ENCODE assay signal across 9 cellular contexts in genomic region chr5:10440367-10440990, GRCh38. TPM values are rescaled to one million over a fixed set of nuclear protein-coding genes. Genes with fewer than 3 reads are reported as not detected.
DNase-seq lines count a peak whose midpoint lies in the region; ATAC-seq, FAIRE-seq and TF ChIP-seq lines count a peak whose summit lies in the region.
"Had no signal": no experiment of that assay in that cellular context is flagged by ENCODE, and none has a peak within 500 bp of the region (broad histone marks: within the 10 kb centered on the region; RNA-seq: fewer than 3 reads in every experiment).

No MANE protein-coding gene starts in this region.

- no peak overlapping the region for H3K27ac ChIP-seq in ACC112 (ENCODE audit: low read depth, low read length)
- no peak overlapping the region for H3K27ac ChIP-seq in HCT116 (ENCODE audit: low read depth, low read length)

- POLR2A ChIA-PET in HCT116 (lab: Charles Lee): no interaction called here
- POLR2A ChIA-PET in MCF 10A (lab: Yijun Ruan, JAX): interaction anchor here (1.2 to 1.8 kb wide), 2 partner anchors 13 to 73 kb away, joined by 3 to 5 read pairs; no protein-coding TSS in a partner anchor

- BruUV-seq in HCT116 (replicated peaks; lab: Mats Ljungman, UMichigan) (no TSS peak), MCF 10A (replicated peaks; lab: Mats Ljungman, UMichigan) (no TSS peak)

- CTCF ChIA-PET in HCT116 (lab: Charles Lee): interaction anchor here (0.9 to 1.8 kb wide), 3 partner anchors 157 to 187 kb away, joined by 3 to 5 read pairs (median 4); no protein-coding TSS in a partner anchor
- CTCF ChIA-PET in MCF 10A (lab: Yijun Ruan, JAX): interaction anchor here (0.7 kb wide), 1 partner anchor 14 kb away, joined by 3 read pairs; no protein-coding TSS in a partner anchor

- H3K36me3 ChIP-seq in ACC112 (ENCODE audit: insufficient read depth, low read length) (peaks cover 5% of the 10 kb centered on the region; the same call in 1 of the 2 replicates), HCT116 (ENCODE audit: control insufficient read depth in 1 of 2, insufficient read depth in 2 of 2, low read length in 2 of 2) (0 out of 4 replicates have a peak, but pooled peaks cover 5 to 10% of the 10 kb centered on the region in 2 experiments)

- H3K4me3 ChIP-seq in ACC112 (ENCODE audit: low read depth, low read length): peak overlapping the region; percentile 69
- peak overlapping the region in 1 of 2 experiments; percentile 71; a peak in 2 of 4 replicates for H3K4me3 ChIP-seq in HCT116 (replicated peaks in 1 of 2; ENCODE audit: low read depth in 1 of 2, low read length in 2 of 2)

- no peaks in the 10 kb centered on the region for H3K4me1 ChIP-seq in ACC112 (ENCODE audit: control insufficient read depth, insufficient read depth, low read length, unreplicated experiment)
- peaks cover 3 to 17% of the 10 kb centered on the region in 2 experiments; a peak in 3 of 4 replicates for H3K4me1 ChIP-seq in HCT116 (ENCODE audit: control insufficient read depth in 1 of 2, insufficient read depth in 2 of 2, low read length in 2 of 2)

- H2AFZ ChIP-seq in ACC112 (ENCODE audit: low read length, unreplicated experiment) (no peak overlapping the region), HCT116 (ENCODE audit: low read depth, low read length, poor library complexity, severe bottlenecking) (no peak overlapping the region)

- H3K9ac ChIP-seq in HCT116 (ENCODE audit: low read length): peak overlapping the region; percentile 68; the same call in 1 of the 2 replicates

- TF ChIP-seq RAD21 in HCT116 (IDR thresholded peaks at IDR 0.05; ENCODE audit: low read depth): peak; percentile 23; the same call in 1 of the 2 replicates

- RAD21 ChIA-PET in HCT116 (lab: Charles Lee; ENCODE audit: low non-redundant PET in 1 of 2, low total read pairs in 2 of 2, uncharacterized antibody in 2 of 2, unreplicated experiment in 2 of 2): no interaction called here

- FAIRE-seq in D721Med (lab: Jason Lieb, UNC): no peak

- no peaks in the 10 kb centered on the region for H3K79me2 ChIP-seq in ACC112 (ENCODE audit: control insufficient read depth, insufficient read depth, low read length, unreplicated experiment)
- H3K79me2 ChIP-seq in HCT116 (ENCODE audit: insufficient read depth, low read length): no peaks in the 10 kb centered on the region

- H3K4me2 ChIP-seq in HCT116 (ENCODE audit: low read length): peak overlapping the region; percentile 99

- no peaks in the 10 kb centered on the region for H3K9me3 Mint-ChIP-seq in MCF 10A (ENCODE audit: unreplicated experiment)
- H3K9me3 Mint-ChIP-seq in naive B cell: no peaks in the 10 kb centered on the region

- intact Hi-C loops in HCT116 (cut with micrococcal nuclease): no loop called here
- intact Hi-C loops in MCF 10A (cut with micrococcal nuclease): loop anchor here (5.0 kb wide), 1 partner anchor 158 kb away; no protein-coding TSS in a partner anchor

- H3K4me3 Mint-ChIP-seq in MCF 10A (ENCODE audit: unreplicated experiment) (peak overlapping the region; percentile 74), naive B cell (peak overlapping the region in 6 of 8 donors; percentile 80 to 90 (median 88))

- H3K9me2 ChIP-seq in HCT116 (ENCODE audit: insufficient read depth): no peaks in the 10 kb centered on the region

- DNase-seq in HCT116 (ENCODE audit: low read depth, low spot score) (no peak), MCF 10A (ENCODE audit: unreplicated experiment) (no peak), naive B cell (no peak), foreskin melanocyte (no peak), DMS53 (lab: John Stamatoyannopoulos, UW) (no peak), D721Med (ENCODE audit: insufficient read length, low spot score) (no peak), middle frontal gyrus (ENCODE audit: extremely low spot score, low spot score) (no peak)
- DNase-seq: DMS 273 treated with DMSO at 0.1 percent for 48 hours had no signal

- no peaks in the 10 kb centered on the region for H4K20me1 ChIP-seq in HCT116 (ENCODE audit: insufficient read depth)

- H3K36me3 Mint-ChIP-seq in MCF 10A (ENCODE audit: insufficient read depth, unreplicated experiment) (peaks cover 25% of the 10 kb centered on the region), naive B cell (no peaks in the 10 kb centered on the region)

- TF ChIP-seq POLR2A in HCT116 (IDR thresholded peaks at IDR 0.05; ENCODE audit: borderline replicate concordance, extremely low read depth, insufficient read depth, insufficient read length): no peak

- ATAC-seq in HCT116 (no peak), naive B cell (ENCODE audit: low read depth in 2 of 2) (no peak)

- H3K27me3 Mint-ChIP-seq in MCF 10A (ENCODE audit: insufficient read depth, unreplicated experiment) (no peaks in the 10 kb centered on the region), naive B cell (peaks cover 0 to 12% (median 6%) of the 10 kb centered on the region in 3 donors)

- H3K4me1 Mint-ChIP-seq in MCF 10A (ENCODE audit: insufficient read depth, unreplicated experiment): no peaks in the 10 kb centered on the region
- peaks cover 20 to 23% (median 23%) of the 10 kb centered on the region in 3 donors for H3K4me1 Mint-ChIP-seq in naive B cell

- TF ChIP-seq CTCF in HCT116 (IDR thresholded peaks at IDR 0.05 in 2 of 3, conservative IDR thresholded peaks at IDR 0.05 in 1 of 3; ENCODE audit: borderline replicate concordance in 1 of 3, insufficient read depth in 1 of 3, low read depth in 2 of 3, low read length in 2 of 3) (no peak), MCF 10A (IDR thresholded peaks at IDR 0.05; ENCODE audit: unreplicated experiment) (no peak), D721Med (IDR thresholded peaks at IDR 0.05; ENCODE audit: insufficient read depth, missing control alignments) (no peak)

- no peaks in the 10 kb centered on the region for H3K9me3 ChIP-seq in HCT116 (ENCODE audit: control insufficient read depth in 1 of 2, insufficient read depth in 1 of 2, low read depth in 1 of 2, low read length in 2 of 2)

- H3K27me3 ChIP-seq in ACC112 (ENCODE audit: insufficient read depth, low read length) (no peaks in the 10 kb centered on the region), HCT116 (ENCODE audit: insufficient read depth, low read length) (no peaks in the 10 kb centered on the region)

- H3K27ac Mint-ChIP-seq in MCF 10A (ENCODE audit: low read depth, unreplicated experiment) (no peak overlapping the region), naive B cell (peak overlapping the region in 2 of 6 donors; percentile 9 to 29)

TF ChIP-seq in HCT116, 20 proteins besides CTCF, POLR2A, EP300 and RAD21:
- TF ChIP-seq POLR2AphosphoS5 (IDR thresholded peaks at IDR 0.05; ENCODE audit: low read depth, low read length) (no peak), CBX3 (IDR thresholded peaks at IDR 0.05; ENCODE audit: low read depth) (no peak), ELF1 (IDR thresholded peaks at IDR 0.05; ENCODE audit: borderline replicate concordance, low read depth) (no peak), TCF7L2 (IDR thresholded peaks at IDR 0.05; ENCODE audit: borderline replicate concordance, extremely low read depth, insufficient read depth, insufficient read length) (no peak), JUND (IDR thresholded peaks at IDR 0.05) (no peak), EGR1 (IDR thresholded peaks at IDR 0.05; ENCODE audit: low read depth) (no peak), SIN3A (IDR thresholded peaks at IDR 0.05; ENCODE audit: low read depth) (no peak), ZNF274 (IDR thresholded peaks at IDR 0.05; ENCODE audit: low read depth, low read length) (no peak)

RNA-seq across cellular contexts. Expression of gene ROPN1L, which starts 1.2 kb away (rescaled TPM):
- total RNA-seq in HCT116 (2021; ENCODE audit: unreplicated experiment) (0.66 TPM), MCF 10A (2022) (0.82 TPM in 1 of 2 replicates, not detected in the other)
- 0.38 and 0.75 TPM in 2 replicates for polyA plus RNA-seq in HCT116 (2012)
- polyA plus RNA-seq in naive B cell (ENCODE audit: low read depth in 6 of 6): under 1 TPM in 2 of 6 donors, not detected in 4; 0.58 to 0.70 TPM
